Comparison of ENCODE assay signal across 8 cellular contexts in genomic region chr9:92807757-92808725, GRCh38. TPM values are rescaled to one million over a fixed set of nuclear protein-coding genes. Genes with fewer than 3 reads are reported as not detected.
DNase-seq lines count a peak whose midpoint lies in the region; ATAC-seq, FAIRE-seq and TF ChIP-seq lines count a peak whose summit lies in the region.

No MANE protein-coding gene starts in this region.

- TF ChIP-seq POLR2A in HepG2 (IDR thresholded peaks at IDR 0.05; ENCODE audit: insufficient read depth in 1 of 2, low read depth in 2 of 2, low read length in 2 of 2), result no peak

- in situ Hi-C loops in HepG2 (cut with HindIII; ENCODE audit: extremely low pct_ligation_motif_present, low pct_unique_long_range_greater_than_20kb), result no loop called here

- H3K9ac ChIP-seq in MM.1S (ENCODE audit: low read length) (peak overlapping the region; percentile 46; the same call in 1 of the 2 replicates), HepG2 (ENCODE audit: insufficient read depth, low read depth, low read length) (no peak overlapping the region), Karpas-422 (ENCODE audit: low read length) (no peak overlapping the region)

- H3F3A ChIP-seq in MM.1S (ENCODE audit: insufficient read depth, low read length), result peaks cover 4% of the 10 kb centered on the region; the same call in 1 of the 2 replicates

- H3K9me2 ChIP-seq in MM.1S (replicated peaks; ENCODE audit: insufficient read depth, low read length), result no peaks in the 10 kb centered on the region
- no peaks in the 10 kb centered on the region for H3K9me2 ChIP-seq in Karpas-422 (replicated peaks; ENCODE audit: insufficient read depth, low read length)

- H4K20me1 ChIP-seq in MM.1S (ENCODE audit: insufficient read depth, low read length) (no peaks in the 10 kb centered on the region), HepG2 (ENCODE audit: insufficient read depth, low read length) (no peaks in the 10 kb centered on the region), Karpas-422 (ENCODE audit: insufficient read depth, low read depth, low read length) (no peaks in the 10 kb centered on the region)

- H3K4me1 ChIP-seq in CD4-positive, alpha-beta memory T cell (ENCODE audit: insufficient read depth, low read length), result peaks cover 31% of the 10 kb centered on the region
- H3K4me1 ChIP-seq in MM.1S (ENCODE audit: low read length) (peaks cover 5% of the 10 kb centered on the region; the same call in 1 of the 2 replicates), HepG2 (ENCODE audit: insufficient read depth, low read length) (peaks cover 8% of the 10 kb centered on the region; the same call in 1 of the 2 replicates), Karpas-422 (ENCODE audit: low read length) (no peaks in the 10 kb centered on the region)

- TF ChIP-seq CTCF in MM.1S (IDR thresholded peaks at IDR 0.05; ENCODE audit: low read length) (no peak), HepG2 (CRISPR knock-in tag; IDR thresholded peaks at IDR 0.05) (no peak)

- POLR2A ChIA-PET in CD4-positive, alpha-beta memory T cell (lab: Charles Lee; ENCODE audit: partially characterized antibody), result interaction anchor here (0.7 to 1.8 kb wide), 3 partner anchors 12 to 156 kb away, joined by 3 to 8 read pairs (median 6); no protein-coding TSS in a partner anchor
- POLR2A ChIA-PET in HepG2 (lab: Yijun Ruan, JAX), result no interaction called here

- H3K9me3 ChIP-seq in CD4-positive, alpha-beta memory T cell (ENCODE audit: control insufficient read depth in 1 of 2, low read length in 2 of 2), result no peaks in the 10 kb centered on the region
- H3K9me3 ChIP-seq in MM.1S (replicated peaks; ENCODE audit: insufficient read depth, low read length) (no peaks in the 10 kb centered on the region), HepG2 (ENCODE audit: low read length) (no peaks in the 10 kb centered on the region), Karpas-422 (ENCODE audit: low read length) (no peaks in the 10 kb centered on the region)

- H3K4me3 Mint-ChIP-seq in CD4-positive, alpha-beta memory T cell, result peak overlapping the region; percentile 65 to 98 (median 82)

- ATAC-seq in HepG2 (peak; percentile 62), HG02623 (IDR thresholded peaks at IDR 0.05; ENCODE audit: unreplicated experiment) (no peak), GM18870 (IDR thresholded peaks at IDR 0.05; ENCODE audit: unreplicated experiment) (no peak)

- H3K9me3 Mint-ChIP-seq in CD4-positive, alpha-beta memory T cell, result no peaks in the 10 kb centered on the region

- H3K4me2 ChIP-seq in MM.1S (ENCODE audit: low read depth, low read length) (peak overlapping the region; percentile 100), HepG2 (ENCODE audit: low read depth, low read length) (peak overlapping the region; percentile 58; the same call in 1 of the 2 replicates), Karpas-422 (ENCODE audit: low read depth, low read length, poor library complexity, severe bottlenecking) (no peak overlapping the region)

- 39% methylated on average over 12 of the region's 76 CpGs for WGBS in HepG2 (ENCODE audit: low lambda C conversion rate)

- H3K27ac Mint-ChIP-seq in CD4-positive, alpha-beta memory T cell, result no peak overlapping the region

- peaks cover 43% of the 10 kb centered on the region for H3K27me3 ChIP-seq in CD4-positive, alpha-beta memory T cell (ENCODE audit: insufficient read depth, low read length)
- H3K27me3 ChIP-seq in MM.1S (replicated peaks; ENCODE audit: insufficient read depth, low read length) (peaks cover 24% of the 10 kb centered on the region), HepG2 (ENCODE audit: control insufficient read depth in 1 of 2, insufficient read depth in 2 of 2, low read length in 2 of 2) (peaks cover 7 to 52% of the 10 kb centered on the region in 2 experiments; a peak in 4 of 5 replicates), Karpas-422 (ENCODE audit: low read length) (no peaks in the 10 kb centered on the region; the same call in 1 of the 2 replicates)

- H2AFZ ChIP-seq in MM.1S (ENCODE audit: low read length), result peak overlapping the region; percentile 74
- H2AFZ ChIP-seq in HepG2 (ENCODE audit: low read length), result no peak overlapping the region
- no peak overlapping the region for H2AFZ ChIP-seq in Karpas-422 (ENCODE audit: low read length)

- no peak for FAIRE-seq in HepG2 (lab: Jason Lieb, UNC)

- peaks cover 30 to 34% of the 10 kb centered on the region in 2 donors for H3K27me3 Mint-ChIP-seq in CD4-positive, alpha-beta memory T cell

- H3K27ac ChIP-seq in CD4-positive, alpha-beta memory T cell (ENCODE audit: low read depth, low read length), result no peak overlapping the region
- H3K27ac ChIP-seq in MM.1S (ENCODE audit: low read length), result peak overlapping the region; percentile 47; the same call in 1 of the 2 replicates
- H3K27ac ChIP-seq in HepG2 (ENCODE audit: extremely low read length, insufficient read depth, low read length), result no peak overlapping the region
- no peak overlapping the region for H3K27ac ChIP-seq in Karpas-422 (ENCODE audit: low read length)

- peak overlapping the region in 1 of 2 donors; percentile 47 for H3K4me3 ChIP-seq in CD4-positive, alpha-beta memory T cell (ENCODE audit: low read length in 2 of 2)
- H3K4me3 ChIP-seq in MM.1S (ENCODE audit: low read length) (peak overlapping the region; percentile 77), HepG2 (replicated peaks in 1 of 3; ENCODE audit: insufficient read depth in 1 of 3, low read depth in 2 of 3, low read length in 3 of 3) (peak overlapping the region in 1 of 3 experiments; percentile 54; a peak in 1 of 6 replicates), Karpas-422 (ENCODE audit: low read length) (no peak overlapping the region)

- no peak for TF ChIP-seq RAD21 in HepG2 (CRISPR knock-in tag; IDR thresholded peaks at IDR 0.05)

- H3K36me3 ChIP-seq in CD4-positive, alpha-beta memory T cell (ENCODE audit: insufficient read depth, low read length), result no peaks in the 10 kb centered on the region
- H3K36me3 ChIP-seq in MM.1S (replicated peaks; ENCODE audit: insufficient read depth, low read length), result no peaks in the 10 kb centered on the region
- H3K36me3 ChIP-seq in HepG2 (replicated peaks in 1 of 2; ENCODE audit: control insufficient read depth in 1 of 2, insufficient read depth in 2 of 2, low read length in 2 of 2), result no peaks in the 10 kb centered on the region
- H3K36me3 ChIP-seq in Karpas-422 (ENCODE audit: insufficient read depth, low read length), result no peaks in the 10 kb centered on the region

- CTCF ChIA-PET in CD4-positive, alpha-beta memory T cell (lab: Charles Lee; ENCODE audit: partially characterized antibody), result interaction anchor here (0.7 to 2.1 kb wide), 5 partner anchors 11 to 157 kb away, joined by 3 to 5 read pairs (median 3); no protein-coding TSS in a partner anchor
- CTCF ChIA-PET in HepG2 (lab: Yijun Ruan, JAX; ENCODE audit: low intra/inter-chr PET ratio, low total read pairs), result no interaction called here

- no peaks in the 10 kb centered on the region for H3K36me3 Mint-ChIP-seq in CD4-positive, alpha-beta memory T cell

- DNase-seq in CD4-positive, alpha-beta memory T cell, result peak in 4 of 5 donors; percentile 33 to 45 (median 41)
- DNase-seq in MM.1S (peak; percentile 60), HepG2 (ENCODE audit: low spot score) (no peak), cerebellar cortex (ENCODE audit: low spot score) (no peak), Karpas-422 (no peak)
- peak; percentile 52 to 61 for DNase-seq in activated T-cell treated with anti-CD3 and anti-CD28 coated beads, Interleukin-2, amount 50 U/mL, for 48 hours

- peaks cover 6 to 20% (median 13%) of the 10 kb centered on the region in 4 donors for H3K4me1 Mint-ChIP-seq in CD4-positive, alpha-beta memory T cell

- no peak for TF ChIP-seq EP300 in HepG2 (IDR thresholded peaks at IDR 0.05; ENCODE audit: low read depth in 2 of 2, low read length in 2 of 2)
- TF ChIP-seq EP300 in HepG2 (CRISPR knock-in tag; IDR thresholded peaks at IDR 0.05; ENCODE audit: borderline replicate concordance), result no peak

- no TSS peak for BruUV-seq in HepG2 (replicated peaks; lab: Mats Ljungman, UMichigan)

- intact Hi-C loops in CD4-positive, alpha-beta memory T cell (cut with micrococcal nuclease), result loop anchor here (1.0 to 5.0 kb wide), 2 partner anchors 43 to 69 kb away; partner anchors contain the start of gene ZNF484
- intact Hi-C loops in HepG2 (cut with micrococcal nuclease; ENCODE audit: unreplicated experiment), result no loop called here

- no peaks in the 10 kb centered on the region for H3K79me2 ChIP-seq in MM.1S (ENCODE audit: low read length)
- H3K79me2 ChIP-seq in HepG2 (ENCODE audit: insufficient read depth, low read length), result no peaks in the 10 kb centered on the region
- no peaks in the 10 kb centered on the region for H3K79me2 ChIP-seq in Karpas-422 (ENCODE audit: low read length)

RNA-seq across cellular contexts. Expression of gene BICD2, which starts 43.4 kb away (rescaled TPM):
- 10 to 100 TPM; 33.4 to 34.2 TPM for total RNA-seq in CD4-positive, alpha-beta memory T cell
- 10 to 100 TPM in 1 of 2 donors, 1 to 10 TPM in 1; 3.8 to 20.1 TPM for polyA plus RNA-seq in CD4-positive, alpha-beta memory T cell
- 17.4 and 18.3 TPM in 2 replicates for total RNA-seq in HepG2 (2016; rRNA removed; fragmentation: Illumina TruSeq; extraction: Trizol)
- 2.2 and 2.6 TPM in 2 replicates for total RNA-seq in HepG2 (2016; cell fraction: cytosol; rRNA removed; fragmentation: Illumina TruSeq; extraction: Trizol; ENCODE audit: low read depth)
- total RNA-seq in HepG2 (2016; cell fraction: insoluble cytoplasmic fraction; rRNA removed; fragmentation: Illumina TruSeq; extraction: Trizol), result 17.1 and 17.9 TPM in 2 replicates
- 7.5 and 8.2 TPM in 2 replicates for total RNA-seq in HepG2 (2016; cell fraction: membrane; rRNA removed; fragmentation: Illumina TruSeq; extraction: Trizol)
- 15.1 and 18.6 TPM in 2 replicates for total RNA-seq in HepG2 (2016; cell fraction: nucleus; rRNA removed; fragmentation: Illumina TruSeq; extraction: Trizol)
- 5.1 and 6.3 TPM in 2 replicates for polyA plus RNA-seq in HepG2 (2011; rRNA removed)
- polyA plus RNA-seq in HepG2 (2011; cell fraction: cytosol; rRNA removed), result 5.7 and 6.0 TPM in 2 replicates
- 9.9 and 11.3 TPM in 2 replicates for polyA plus RNA-seq in HepG2 (2011; cell fraction: nucleus; rRNA removed)
- 9.8 and 11.5 TPM in 2 replicates for polyA plus RNA-seq in HepG2 (2012)
- polyA plus RNA-seq in HepG2 (2016; cell fraction: cytosol; fragmentation: Illumina TruSeq; extraction: Trizol; ENCODE audit: low read depth), result 1.1 TPM in 2 replicates
- 15.2 and 16.4 TPM in 2 replicates for polyA plus RNA-seq in HepG2 (2016; cell fraction: insoluble cytoplasmic fraction; fragmentation: Illumina TruSeq; extraction: Trizol; ENCODE audit: low read depth)
- polyA plus RNA-seq in HepG2 (2016; cell fraction: membrane; fragmentation: Illumina TruSeq; extraction: Trizol; ENCODE audit: low read depth), result 3.5 and 4.1 TPM in 2 replicates
- polyA plus RNA-seq in HepG2 (2016; cell fraction: nucleus; fragmentation: Illumina TruSeq; extraction: Trizol; ENCODE audit: insufficient read depth, low read depth), result 17.8 and 17.9 TPM in 2 replicates
- 10.1 and 10.5 TPM in 2 replicates for polyA minus RNA-seq in HepG2 (2011; rRNA and poly(A)+ RNA removed; ENCODE audit: low replicate concordance)
- 6.4 and 6.6 TPM in 2 replicates for polyA minus RNA-seq in HepG2 (2011; cell fraction: cytosol; rRNA and poly(A)+ RNA removed)
- 8.7 and 9.5 TPM in 2 replicates for polyA minus RNA-seq in HepG2 (2011; cell fraction: nucleus; rRNA and poly(A)+ RNA removed)
- 25.6 and 35.4 TPM in 2 replicates for total RNA-seq in Karpas-422 (2014; rRNA removed; shearing (Covaris generic); ENCODE audit: low replicate concordance)

Comparison
In these comparisons a context has a peak if more than half of its experiments do, and no peak if none do; other contexts are left out.
1. DNase-seq: peak in CD4-positive, alpha-beta memory T cell (4 of 5), MM.1S (single experiment) and activated T-cell treated with anti-CD3 and anti-CD28 coated beads, Interleukin-2, amount 50 U/mL, for 48 hours (2 of 2); none in HepG2 (single experiment), cerebellar cortex (single experiment) and Karpas-422 (single experiment).